ENCODE assay signal across 9 cellular contexts in genomic region chr4:10582059-10582686, GRCh38.
DNase-seq lines count a peak whose midpoint lies in the region; ATAC-seq and TF ChIP-seq lines count a peak whose summit lies in the region.
"Had no signal": no experiment of that assay in that cellular context is flagged by ENCODE, and none has a peak within 500 bp of the region (broad histone marks: within the 10 kb centered on the region; RNA-seq: fewer than 3 reads in every experiment).

No MANE protein-coding gene starts in this region.

- no peaks in the 10 kb centered on the region for H3K9me3 Mint-ChIP-seq in activated naive CD4-positive, alpha-beta T cell treated with anti-CD3 and anti-CD28 coated beads for 36 hours
- no peaks in the 10 kb centered on the region for H3K9me3 Mint-ChIP-seq in glutamatergic neuron (ENCODE audit: unreplicated experiment)
- H3K9me3 Mint-ChIP-seq: activated naive CD4-positive, alpha-beta T cell treated with anti-CD3 and anti-CD28 coated beads, Interleukin-2, amount 50 U/mL, for 24 hours had no signal

- no peaks in the 10 kb centered on the region for H3K36me3 Mint-ChIP-seq in activated naive CD4-positive, alpha-beta T cell treated with anti-CD3 and anti-CD28 coated beads for 36 hours (ENCODE audit: low read depth)
- H3K36me3 Mint-ChIP-seq in glutamatergic neuron (ENCODE audit: unreplicated experiment) = no peaks in the 10 kb centered on the region
- H3K36me3 Mint-ChIP-seq: activated naive CD4-positive, alpha-beta T cell treated with anti-CD3 and anti-CD28 coated beads, Interleukin-2, amount 50 U/mL, for 24 hours had no signal

- no peaks in the 10 kb centered on the region for H3K27me3 Mint-ChIP-seq in activated naive CD4-positive, alpha-beta T cell treated with anti-CD3 and anti-CD28 coated beads for 36 hours (ENCODE audit: low read depth)
- H3K27me3 Mint-ChIP-seq in glutamatergic neuron (ENCODE audit: unreplicated experiment) = peaks cover 2% of the 10 kb centered on the region
- H3K27me3 Mint-ChIP-seq: activated naive CD4-positive, alpha-beta T cell treated with anti-CD3 and anti-CD28 coated beads, Interleukin-2, amount 50 U/mL, for 24 hours had no signal

- no peak for TF ChIP-seq POLR2A in NB4 (IDR thresholded peaks at IDR 0.05; ENCODE audit: extremely low read depth, insufficient read length)

- H3K4me3 Mint-ChIP-seq in activated naive CD4-positive, alpha-beta T cell treated with anti-CD3 and anti-CD28 coated beads for 36 hours = no peak overlapping the region
- H3K4me3 Mint-ChIP-seq in glutamatergic neuron (ENCODE audit: unreplicated experiment) = no peak overlapping the region
- H3K4me3 Mint-ChIP-seq: activated naive CD4-positive, alpha-beta T cell treated with anti-CD3 and anti-CD28 coated beads, Interleukin-2, amount 50 U/mL, for 24 hours had no signal

- H3K4me3 ChIP-seq in NB4 (ENCODE audit: low read depth, low read length) (no peak overlapping the region), WI38 (ENCODE audit: low read depth, low read length) (no peak overlapping the region)

- ATAC-seq in HG03378 (IDR thresholded peaks at IDR 0.05; ENCODE audit: unreplicated experiment) (no peak), GM18502 (IDR thresholded peaks at IDR 0.05; ENCODE audit: poor library complexity, unreplicated experiment) (no peak)

- H3K27ac Mint-ChIP-seq in activated naive CD4-positive, alpha-beta T cell treated with anti-CD3 and anti-CD28 coated beads for 36 hours = no peak overlapping the region
- H3K27ac Mint-ChIP-seq in glutamatergic neuron (ENCODE audit: unreplicated experiment) = no peak overlapping the region
- H3K27ac Mint-ChIP-seq: activated naive CD4-positive, alpha-beta T cell treated with anti-CD3 and anti-CD28 coated beads, Interleukin-2, amount 50 U/mL, for 24 hours had no signal

- CTCF ChIA-PET in activated naive CD4-positive, alpha-beta T cell treated with anti-CD3 and anti-CD28 coated beads for 36 hours (lab: Charles Lee) = no interaction called here

- peak; percentile 37 for DNase-seq in activated naive CD4-positive, alpha-beta T cell treated with anti-CD3 and anti-CD28 coated beads for 36 hours
- DNase-seq in activated naive CD4-positive, alpha-beta T cell treated with anti-CD3 and anti-CD28 coated beads, Interleukin-2, amount 50 U/mL, for 16 hours = no peak
- DNase-seq in NB4 (ENCODE audit: low read depth) = peak; percentile 42
- DNase-seq in glutamatergic neuron = peak; percentile 48
- peak; percentile 11 for DNase-seq in pulmonary artery endothelial cell (ENCODE audit: low read depth, low spot score)

- peak; percentile 87 for TF ChIP-seq CTCF in NB4 (IDR thresholded peaks at IDR 0.05; ENCODE audit: low read depth, low read length)
- TF ChIP-seq CTCF in WI38 (IDR thresholded peaks at IDR 0.05; ENCODE audit: low read depth, low read length) = peak; percentile 87
- peak; percentile 82 for TF ChIP-seq CTCF in glutamatergic neuron (IDR thresholded peaks at IDR 0.05; ENCODE audit: partially characterized antibody, unreplicated experiment)

- peaks cover 15% of the 10 kb centered on the region for H3K4me1 Mint-ChIP-seq in activated naive CD4-positive, alpha-beta T cell treated with anti-CD3 and anti-CD28 coated beads for 36 hours (ENCODE audit: low read depth)
- H3K4me1 Mint-ChIP-seq in glutamatergic neuron (ENCODE audit: low read depth, unreplicated experiment) = peaks cover 6% of the 10 kb centered on the region

- intact Hi-C loops in activated naive CD4-positive, alpha-beta T cell treated with anti-CD3 and anti-CD28 coated beads for 36 hours (cut with micrococcal nuclease) = loop anchor here (1.0 to 5.0 kb wide), 3 partner anchors 842 to 1138 kb away; no protein-coding TSS in a partner anchor
